In the genomic region with DNA sequence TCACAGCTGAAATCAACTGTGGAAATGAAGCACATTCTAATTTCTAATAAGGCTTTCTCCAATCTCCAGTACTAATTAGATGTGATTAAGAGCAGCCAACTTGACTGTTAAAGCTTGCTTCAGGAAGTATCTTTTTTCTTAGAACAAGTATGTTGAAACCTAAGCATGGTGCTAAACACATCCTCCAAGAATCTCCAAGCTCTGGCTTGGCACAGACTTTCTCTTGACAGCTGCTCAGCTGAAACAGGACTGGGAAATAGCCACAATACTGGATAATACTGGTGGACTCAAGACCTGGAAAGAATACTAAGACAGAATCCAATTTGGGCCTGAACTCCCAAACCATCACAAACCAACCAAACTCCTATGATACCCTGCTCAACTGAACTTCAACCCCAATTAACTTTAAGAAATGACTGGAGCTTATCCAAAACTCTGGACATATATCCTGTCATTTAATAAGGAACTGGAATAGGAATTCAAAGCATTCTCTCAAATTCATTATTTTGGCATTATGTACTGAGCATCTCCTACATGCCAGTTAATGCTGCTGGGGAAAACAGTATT, we compare ENCODE assay signal across 14 cellular contexts. TPM values are rescaled to one million over a fixed set of nuclear protein-coding genes. Genes with fewer than 3 reads are reported as not detected.
DNase-seq lines count a peak whose midpoint lies in the region; ATAC-seq, FAIRE-seq and TF ChIP-seq lines count a peak whose summit lies in the region.
"Had no signal": no experiment of that assay in that cellular context is flagged by ENCODE, and none has a peak within 500 bp of the region (broad histone marks: within the 10 kb centered on the region; RNA-seq: fewer than 3 reads in every experiment).

No MANE protein-coding gene starts in this region.

- dilution Hi-C loops in mammary epithelial cell (cut with HindIII; ENCODE audit: low sequenced_read_pairs) = no loop called here

- DNase-seq in MCF 10A (ENCODE audit: unreplicated experiment) (peak; percentile 26), mammary epithelial cell (no peak), amniotic epithelial cell (ENCODE audit: low read depth) (peak; percentile 83), heart left ventricle (peak in 3 of 5 donors; percentile 11 to 33 (median 28)), thyroid gland (peak; percentile 12 to 41), NCI-H2107 treated with DMSO at 0.1 percent for 48 hours (lab: John Stamatoyannopoulos, UW; ENCODE audit: unreplicated experiment) (no peak), OCI-M1 (lab: John Stamatoyannopoulos, UW) (no peak), frontal cortex (ENCODE audit: low spot score in 2 of 2) (no peak)
- DNase-seq: BE2C; erythroblast; islet precursor cell; stimulated activated CD4-positive, alpha-beta T cell treated with anti-CD3 and anti-CD28 coated beads, Interleukin-12 subunit alpha, Interleukin-12 subunit beta, amount 100 ng/mL, for 4 hours had no signal

- peaks cover 24% of the 10 kb centered on the region for H3K4me1 Mint-ChIP-seq in MCF 10A (ENCODE audit: insufficient read depth, unreplicated experiment)

- peaks cover 9% of the 10 kb centered on the region for H4K20me1 ChIP-seq in mammary epithelial cell (ENCODE audit: insufficient read depth, low read length)

- H3K9me3 ChIP-seq in mammary epithelial cell (replicated peaks; ENCODE audit: insufficient read depth, low read length) (no peaks in the 10 kb centered on the region), heart left ventricle (peaks cover 0 to 4% (median 0%) of the 10 kb centered on the region in 12 donors), thyroid gland (no peaks in the 10 kb centered on the region)
- H3K9me3 ChIP-seq: BE2C had no signal

- in situ Hi-C loops in mammary epithelial cell (cut with MboI; ENCODE audit: low sequenced_read_pairs in 2 of 2) = no loop called here

- no peaks in the 10 kb centered on the region for H3K27me3 Mint-ChIP-seq in MCF 10A (ENCODE audit: insufficient read depth, unreplicated experiment)

- peaks cover 17% of the 10 kb centered on the region for H3K36me3 Mint-ChIP-seq in MCF 10A (ENCODE audit: insufficient read depth, unreplicated experiment)

- CTCF ChIA-PET in MCF 10A (lab: Yijun Ruan, JAX) = interaction anchor here (0.8 kb wide), 1 partner anchor 26 kb away, joined by 3 read pairs; no protein-coding TSS in a partner anchor
- CTCF ChIA-PET in mammary epithelial cell (lab: Charles Lee; ENCODE audit: low non-redundant PET) = no interaction called here

- H3K4me1 ChIP-seq in mammary epithelial cell (ENCODE audit: insufficient read depth, low read length) (no peaks in the 10 kb centered on the region), heart left ventricle (peaks cover 0 to 42% (median 12%) of the 10 kb centered on the region in 12 donors), thyroid gland (peaks cover 0 to 4% of the 10 kb centered on the region in 2 donors)
- H3K4me1 ChIP-seq: BE2C had no signal

- no peaks in the 10 kb centered on the region for H3K27me3 ChIP-seq in mammary epithelial cell (ENCODE audit: insufficient read depth, low read length)
- no peaks in the 10 kb centered on the region for H3K27me3 ChIP-seq in heart left ventricle
- H3K27me3 ChIP-seq in thyroid gland = no peaks in the 10 kb centered on the region
- H3K27me3 ChIP-seq: BE2C had no signal

- H3K36me3 ChIP-seq in mammary epithelial cell (ENCODE audit: insufficient read depth, low read length) = no peaks in the 10 kb centered on the region
- peaks cover 0 to 8% (median 3%) of the 10 kb centered on the region in 9 donors for H3K36me3 ChIP-seq in heart left ventricle
- no peaks in the 10 kb centered on the region for H3K36me3 ChIP-seq in thyroid gland

- no peak for FAIRE-seq in frontal cortex (lab: Jason Lieb, UNC)

- POLR2A ChIA-PET in MCF 10A (lab: Yijun Ruan, JAX) = interaction anchor here (0.6 to 1.5 kb wide), 8 partner anchors 10 to 1600 kb away, joined by 3 to 6 read pairs (median 4); a partner anchor contains a TSS

- H3K27ac Mint-ChIP-seq in MCF 10A (ENCODE audit: low read depth, unreplicated experiment) = peak overlapping the region; percentile 23

- H3K9me3 Mint-ChIP-seq in MCF 10A (ENCODE audit: unreplicated experiment) = no peaks in the 10 kb centered on the region

- peaks cover 94% of the 10 kb centered on the region for H3K79me2 ChIP-seq in mammary epithelial cell (ENCODE audit: insufficient read depth, low read length)

- peak in 3 of 4 donors; percentile 77 to 89 (median 86) for ATAC-seq in heart left ventricle

- BruUV-seq in MCF 10A (replicated peaks; lab: Mats Ljungman, UMichigan) (no TSS peak), mammary epithelial cell (replicated peaks; lab: Mats Ljungman, UMichigan) (no TSS peak)

- no peak overlapping the region for H3K4me2 ChIP-seq in mammary epithelial cell (ENCODE audit: insufficient read depth, low read depth, low read length)

- H3K27ac ChIP-seq in mammary epithelial cell (ENCODE audit: insufficient read depth, low read depth, low read length) (no peak overlapping the region), heart left ventricle (no peak overlapping the region), thyroid gland (no peak overlapping the region)
- H3K27ac ChIP-seq: RWPE1 had no signal

- H3K4me3 ChIP-seq in mammary epithelial cell (replicated peaks in 1 of 3; ENCODE audit: insufficient read depth in 1 of 3, low read depth in 2 of 3, low read length in 3 of 3) (no peak overlapping the region), heart left ventricle (no peak overlapping the region), thyroid gland (replicated peaks in 1 of 3) (no peak overlapping the region)

- no peak for TF ChIP-seq POLR2A in heart left ventricle (IDR thresholded peaks at IDR 0.05)
- TF ChIP-seq POLR2A in thyroid gland (IDR thresholded peaks at IDR 0.05) = no peak

- TF ChIP-seq CTCF in MCF 10A (IDR thresholded peaks at IDR 0.05; ENCODE audit: unreplicated experiment) (no peak), mammary epithelial cell (conservative IDR thresholded peaks at IDR 0.05 in 1 of 2, IDR thresholded peaks at IDR 0.05 in 1 of 2; ENCODE audit: extremely low read depth in 1 of 2, insufficient read depth in 1 of 2, low read depth in 1 of 2, low read length in 2 of 2) (no peak), heart left ventricle (IDR thresholded peaks at IDR 0.05) (no peak), thyroid gland (IDR thresholded peaks at IDR 0.05) (no peak)

- intact Hi-C loops in MCF 10A (cut with micrococcal nuclease) = no loop called here
- intact Hi-C loops in mammary epithelial cell (cut with micrococcal nuclease) = no loop called here
- intact Hi-C loops in heart left ventricle (cut with DNase I) = no loop called here
- intact Hi-C loops in thyroid gland (cut with DNase I) = no loop called here

- H3K9ac ChIP-seq in mammary epithelial cell (ENCODE audit: insufficient read depth, low read length) = no peak overlapping the region

- H3K4me3 Mint-ChIP-seq in MCF 10A (ENCODE audit: unreplicated experiment) = no peak overlapping the region
- H3K4me3 Mint-ChIP-seq: brain had no signal

- no peak overlapping the region for H2AFZ ChIP-seq in mammary epithelial cell (ENCODE audit: low read depth, low read length)

RNA-seq across cellular contexts. Expression of a gene that starts 16.2 kb away (rescaled TPM):
- total RNA-seq in MCF 10A (2022) (58.1 and 62.7 TPM in 2 replicates), mammary epithelial cell (10 to 100 TPM; 55.7 to 73.4 TPM), heart left ventricle (10 to 100 TPM; 36.4 to 53.3 (median 43.2) TPM), thyroid gland (100 to 1,000 TPM in 3 of 4 donors, 10 to 100 TPM in 1; 83.1 to 134 (median 116) TPM), frontal cortex (61.1 TPM)
- polyA plus RNA-seq in mammary epithelial cell (30.4 TPM), heart left ventricle (10 to 100 TPM; 13.5 to 18.8 TPM)
- 27.6 TPM for polyA minus RNA-seq in mammary epithelial cell

RNA-seq across cellular contexts. Expression of a gene that starts 26.2 kb away (rescaled TPM):
- total RNA-seq in MCF 10A (2022) = 13.3 and 13.7 TPM in 2 replicates
- total RNA-seq in mammary epithelial cell = 1 to 10 TPM; 9.6 to 9.7 TPM
- polyA plus RNA-seq in mammary epithelial cell = 2.6 TPM
- polyA minus RNA-seq in mammary epithelial cell = 8.7 TPM
- total RNA-seq in heart left ventricle = 10 to 100 TPM; 11.3 to 20.0 (median 14.2) TPM
- 10 to 100 TPM in 1 of 2 donors, 1 to 10 TPM in 1; 5.6 to 14.3 TPM for polyA plus RNA-seq in heart left ventricle
- total RNA-seq in thyroid gland = 10 to 100 TPM; 18.7 to 35.2 (median 24.9) TPM
- 64.4 TPM for total RNA-seq in frontal cortex

RNA-seq across cellular contexts. Expression of a gene that starts 53.1 kb away (rescaled TPM):
- total RNA-seq in MCF 10A (2022) = 2,063 and 2,180 TPM in 2 replicates
- 1,000 to 10,000 TPM in 1 of 2 donors, 100 to 1,000 TPM in 1; 257 to 1,240 TPM for total RNA-seq in mammary epithelial cell
- 508 TPM for polyA plus RNA-seq in mammary epithelial cell
- 1,443 TPM for polyA minus RNA-seq in mammary epithelial cell
- total RNA-seq in heart left ventricle = 100 to 1,000 TPM in 7 of 9 donors, 10 to 100 TPM in 2; 32.7 to 838 (median 595) TPM
- 100 to 1,000 TPM; 848 to 898 TPM for polyA plus RNA-seq in heart left ventricle
- total RNA-seq in thyroid gland = 100 to 1,000 TPM in 2 of 4 donors, 10 to 100 TPM in 2; 54.4 to 499 (median 123) TPM
- 1,378 TPM for total RNA-seq in frontal cortex

RNA-seq across cellular contexts. Expression of a gene that starts 59.2 kb away (rescaled TPM):
- total RNA-seq in MCF 10A (2022) (5.6 and 6.6 TPM in 2 replicates), mammary epithelial cell (1 to 10 TPM in 1 of 2 donors, under 1 TPM in 1; 0.67 to 2.1 TPM), heart left ventricle (10 to 100 TPM in 1 of 9 donors, 1 to 10 TPM in 8; 5.2 to 13.0 (median 6.1) TPM), thyroid gland (10 to 100 TPM; 15.9 to 32.1 (median 21.0) TPM), frontal cortex (0.82 TPM)
- polyA plus RNA-seq in mammary epithelial cell (3.8 TPM), heart left ventricle (1 to 10 TPM; 2.2 to 3.1 TPM)
- polyA minus RNA-seq in mammary epithelial cell = 16.0 TPM

Comparison
In these comparisons a context has a peak if more than half of its experiments do, and no peak if none do; other contexts are left out.
1. DNase-seq: peak in MCF 10A (single experiment), amniotic epithelial cell (single experiment), heart left ventricle (3 of 5) and thyroid gland (2 of 2); none in mammary epithelial cell (single experiment), NCI-H2107 treated with DMSO at 0.1 percent for 48 hours (single experiment), OCI-M1 (single experiment) and frontal cortex (0 of 2).